7 cellular contexts compared by ENCODE assay signal in the genomic region with DNA sequence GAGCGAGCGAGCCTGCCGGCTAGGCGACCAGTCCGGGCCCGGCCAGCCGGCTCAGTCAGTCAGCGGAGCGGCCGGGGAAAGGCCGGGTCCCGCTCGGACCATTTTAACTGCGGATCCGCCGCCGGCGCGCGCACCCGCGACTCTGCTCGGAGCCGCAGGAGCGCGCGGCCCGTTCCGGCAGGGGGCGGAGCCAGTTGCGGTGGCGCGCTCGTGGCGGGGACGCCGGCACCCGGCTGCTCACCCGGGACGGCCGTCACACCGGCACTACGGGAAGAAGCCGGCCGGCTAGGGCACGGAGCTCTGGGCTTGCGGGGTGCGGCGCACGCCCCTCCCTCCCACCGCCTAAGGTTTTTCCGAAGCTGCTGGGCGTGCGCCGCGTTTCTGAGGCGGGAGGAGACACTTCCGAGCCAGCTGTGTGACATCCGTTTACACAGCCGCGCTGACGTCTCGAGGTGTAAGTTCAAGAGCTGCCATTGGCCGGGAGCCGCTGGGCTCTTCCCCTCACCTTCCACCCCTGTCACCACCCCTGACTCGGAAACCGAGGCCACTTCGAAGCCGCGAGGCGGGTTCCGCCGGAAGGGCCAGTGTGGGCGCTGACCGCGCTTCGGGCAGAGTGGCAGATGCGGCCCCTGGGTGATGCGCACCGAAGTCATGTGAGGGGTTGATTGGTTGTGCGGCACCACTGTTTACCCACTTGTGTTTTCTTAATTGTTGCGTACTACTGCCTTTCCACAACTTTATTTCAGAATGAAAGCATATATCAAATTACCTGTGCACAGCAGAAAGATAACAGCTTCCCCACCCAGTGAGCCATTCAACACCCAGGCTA. TPM values are rescaled to one million over a fixed set of nuclear protein-coding genes. Genes with fewer than 3 reads are reported as not detected.
A peak's percentile ranks its signal among the peaks of the same experiment; 100 is the strongest.
DNase-seq lines count a peak whose midpoint lies in the region; ATAC-seq and TF ChIP-seq lines count a peak whose summit lies in the region.

A gene (minus strand): TSS at position 144 of the 829 bp plus-strand sequence.

- peaks cover 31% of the 10 kb centered on the region for H3K4me1 ChIP-seq in hepatocyte (ENCODE audit: insufficient read depth)

- ATAC-seq in GM18502 (IDR thresholded peaks at IDR 0.05; ENCODE audit: poor library complexity, unreplicated experiment) (peak; percentile 78), HG02943 (IDR thresholded peaks at IDR 0.05; ENCODE audit: low read depth, unreplicated experiment) (peak; percentile 76)

- no peaks in the 10 kb centered on the region for H3K27me3 ChIP-seq in hepatocyte

- in situ Hi-C loops in astrocyte of the cerebellum (cut with HindIII; ENCODE audit: low sequenced_read_pairs) = no loop called here

- no peaks in the 10 kb centered on the region for H4K20me1 ChIP-seq in hepatocyte (ENCODE audit: insufficient read depth, poor library complexity, severe bottlenecking)

- H3K9me2 ChIP-seq in hepatocyte (replicated peaks; ENCODE audit: insufficient read depth) = no peaks in the 10 kb centered on the region

- TF ChIP-seq CTCF in astrocyte of the cerebellum (IDR thresholded peaks at IDR 0.05; ENCODE audit: low read depth, low read length, missing control alignments) = no peak
- no peak for TF ChIP-seq CTCF in hepatocyte (IDR thresholded peaks at IDR 0.05; ENCODE audit: poor library complexity)

- no peaks in the 10 kb centered on the region for H3K9me3 ChIP-seq in hepatocyte (ENCODE audit: low read depth)

- H3K4me2 ChIP-seq in hepatocyte = peak within 1 kb of the TSS; percentile 88

- H3K4me3 ChIP-seq in astrocyte of the cerebellum (ENCODE audit: low read depth, low read length) (peak within 1 kb of the TSS; percentile 72), hepatocyte (peak within 1 kb of the TSS; percentile 88)

- DNase-seq in NCI-H2029 (lab: John Stamatoyannopoulos, UW) (peak; percentile 92), T-helper 22 cell (ENCODE audit: low read depth) (peak; percentile 89), astrocyte of the cerebellum (ENCODE audit: low read depth) (peak; percentile 50), hepatocyte (ENCODE audit: low spot score) (peak; percentile 94), retina (peak; percentile 97)

- peak within 1 kb of the TSS; percentile 100 for H3K27ac ChIP-seq in hepatocyte

- H3K79me2 ChIP-seq in hepatocyte = peaks cover 43% of the 10 kb centered on the region

- WGBS in hepatocyte (ENCODE audit: low lambda C conversion rate, missing lambda C conversion rate) = 1% methylated on average over 70 of the region's 82 CpGs

- H2AFZ ChIP-seq in hepatocyte = peak within 1 kb of the TSS; percentile 53

- H3K36me3 ChIP-seq in hepatocyte (replicated peaks; ENCODE audit: insufficient read depth, low read depth) = no peaks in the 10 kb centered on the region

RNA-seq across cellular contexts. Expression of the gene that starts here (rescaled TPM):
- total RNA-seq in hepatocyte = 18.2 and 22.6 TPM in 2 replicates
- polyA plus RNA-seq in hepatocyte = 10.9 and 12.5 TPM in 2 replicates

Comparison
In these comparisons a context has a peak if more than half of its experiments do, and no peak if none do; other contexts are left out.
1. Peak in every context shown above with its lines: DNase-seq, ATAC-seq, H3K4me3 ChIP-seq and H3K27ac ChIP-seq.